Comparison of ENCODE assay signal across 8 cellular contexts in the genomic region with DNA sequence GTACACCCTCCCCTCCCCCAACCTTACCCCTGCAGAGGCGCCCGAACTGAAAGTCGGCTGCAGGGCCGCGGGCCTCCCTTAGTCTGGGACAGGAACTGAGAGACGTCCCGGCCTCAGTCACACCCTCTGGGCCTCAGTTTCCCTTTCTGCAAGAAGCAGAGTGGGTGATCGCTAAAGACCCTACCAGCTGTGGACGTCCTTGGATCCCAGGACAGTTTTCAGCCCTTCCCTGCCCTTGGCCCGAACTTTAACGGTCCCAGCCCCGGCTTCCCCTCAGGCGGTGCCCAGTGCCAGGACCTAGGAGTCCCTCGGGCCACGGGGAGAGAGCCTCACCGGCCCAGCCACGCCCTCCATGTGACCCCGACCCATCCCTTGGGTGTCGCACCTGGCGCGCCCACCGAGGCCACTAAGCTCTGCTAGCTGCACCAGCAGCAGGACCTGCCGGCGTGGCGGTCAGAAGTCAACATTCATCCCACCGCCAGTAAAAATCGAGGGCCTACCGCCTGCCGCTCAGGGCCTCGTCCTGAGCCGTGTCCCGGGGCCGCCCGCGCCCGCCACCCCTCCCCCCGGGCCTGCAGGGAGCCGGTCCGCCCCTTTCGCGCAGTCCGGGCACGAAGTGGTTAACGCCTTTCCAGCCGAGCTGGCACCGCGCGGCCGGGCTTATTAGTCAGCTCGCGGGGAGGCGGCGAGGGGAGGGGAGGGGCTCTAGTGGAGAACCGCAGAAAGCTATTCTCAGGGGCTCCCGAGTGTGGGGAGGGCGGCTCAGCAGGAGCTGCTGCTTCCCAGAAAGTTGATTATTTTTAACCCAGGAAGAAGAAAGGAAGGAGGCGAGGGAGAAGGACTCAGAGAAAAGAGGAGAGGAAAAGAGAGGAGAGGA.
A peak's percentile ranks its signal among the peaks of the same experiment; 100 is the strongest.
DNase-seq lines count a peak whose midpoint lies in the region; FAIRE-seq and TF ChIP-seq lines count a peak whose summit lies in the region.

No MANE protein-coding gene starts in this region.

- H3K9ac ChIP-seq in endocrine pancreas (ENCODE audit: control insufficient read depth, insufficient read depth, low read length) (peak overlapping the region; percentile 44), mesendoderm (ENCODE audit: low read length) (peak overlapping the region; percentile 69)

- peak overlapping the region; percentile 92 for H3K18ac ChIP-seq in mesendoderm (ENCODE audit: low read length)

- no peaks in the 10 kb centered on the region for H3K79me2 ChIP-seq in mesendoderm (ENCODE audit: control insufficient read depth, insufficient read depth, low read length)

- no CpG with 5 or more reads among the region's 57 CpGs for whole genome bisulfite sequencing in mesendoderm (ENCODE audit: extremely low coverage, insufficient coverage, low lambda C conversion rate)

- peak overlapping the region; percentile 94 for H2BK120ac ChIP-seq in mesendoderm (ENCODE audit: low read depth, low read length)

- no peaks in the 10 kb centered on the region for H3K36me3 ChIP-seq in HEK293 (ENCODE audit: control insufficient read depth in 2 of 2, insufficient read depth in 1 of 2, low read length in 2 of 2)
- no peaks in the 10 kb centered on the region for H3K36me3 ChIP-seq in endocrine pancreas (ENCODE audit: control insufficient read depth, insufficient read depth, low read length)
- H3K36me3 ChIP-seq in mesendoderm (ENCODE audit: control insufficient read depth, insufficient read depth, low read length) = no peaks in the 10 kb centered on the region

- peak overlapping the region; percentile 87 for H3K27ac ChIP-seq in HEK293 (ENCODE audit: extremely low read depth, low read depth, low read length)
- H3K27ac ChIP-seq in mesendoderm (ENCODE audit: low read depth, low read length) = peak overlapping the region; percentile 97

- peak overlapping the region; percentile 88 for H3K4me2 ChIP-seq in mesendoderm (ENCODE audit: low read length)

- peak overlapping the region; percentile 64 for H2AK5ac ChIP-seq in mesendoderm (ENCODE audit: low read length)

- peak overlapping the region; percentile 98 for H3K4ac ChIP-seq in mesendoderm (ENCODE audit: low read depth, low read length)

- DNase-seq in AG04449 (ENCODE audit: low read depth, low spot score) (no peak), NOMO-1 (lab: John Stamatoyannopoulos, UW; ENCODE audit: unreplicated experiment in 2 of 2) (peak; percentile 42 to 75), mesendoderm (peak; percentile 98), GM12892 (ENCODE audit: insufficient read length) (no peak)
- DNase-seq in activated CD8-positive, alpha-beta memory T cell treated with anti-CD3 and anti-CD28 coated beads, Interleukin-2, amount 50 U/mL, for 48 hours = peak; percentile 90
- DNase-seq in stimulated activated CD4-positive, alpha-beta T cell treated with anti-CD3 and anti-CD28 coated beads, TNF-alpha, amount 100 ng/mL, for 4 hours (ENCODE audit: low read depth in 3 of 3) = peak; percentile 77 to 80 (median 79)

- H2BK5ac ChIP-seq in mesendoderm (ENCODE audit: low read length) = peak overlapping the region; percentile 98

- POLR2A ChIA-PET in AG04449 (lab: Yijun Ruan, JAX) = interaction anchor here (0.7 to 10.9 kb wide), 28 partner anchors 11 to 356 kb away, joined by 3 to 170 read pairs (median 6); a partner anchor contains a TSS
- POLR2A ChIA-PET in HEK293 (lab: Yijun Ruan, JAX) = interaction anchor here (0.6 to 4.5 kb wide), 33 partner anchors 7 to 787 kb away, joined by 3 to 56 read pairs (median 4); a partner anchor contains a TSS

- peak overlapping the region; percentile 78 for H4K8ac ChIP-seq in mesendoderm (ENCODE audit: low read depth, low read length)

- H3K4me3 ChIP-seq in AG04449 (ENCODE audit: low read depth, low read length) (peak overlapping the region; percentile 78), HEK293 (ENCODE audit: low read depth, low read length) (peak overlapping the region; percentile 27), endocrine pancreas (ENCODE audit: control insufficient read depth, insufficient read depth, low read length) (no peak overlapping the region), mesendoderm (ENCODE audit: low read length) (peak overlapping the region; percentile 8)

- no peak overlapping the region for H4K5ac ChIP-seq in mesendoderm (ENCODE audit: low read length)

- peaks cover 2% of the 10 kb centered on the region for H3K79me1 ChIP-seq in mesendoderm (ENCODE audit: low read length)

- no peak for FAIRE-seq in GM12892 (lab: Jason Lieb, UNC)

- H3K23ac ChIP-seq in mesendoderm (ENCODE audit: low read length) = peak overlapping the region; percentile 90

- H3K9me3 ChIP-seq in HEK293 (ENCODE audit: control insufficient read depth, insufficient read depth, low read depth, low read length) (no peaks in the 10 kb centered on the region), endocrine pancreas (ENCODE audit: control insufficient read depth, low read length) (no peaks in the 10 kb centered on the region)

- no peak for TF ChIP-seq POLR2A in GM12892 (IDR thresholded peaks at IDR 0.05; ENCODE audit: low read depth, low read length)

- peak overlapping the region; percentile 97 for H3K56ac ChIP-seq in mesendoderm (ENCODE audit: low read length)

- no peak overlapping the region for H2BK15ac ChIP-seq in mesendoderm (replicated peaks; ENCODE audit: low read depth)

- H3K4me1 ChIP-seq in HEK293 (ENCODE audit: control insufficient read depth, insufficient read depth, low read length) (0 out of 2 replicates have a peak, but pooled peaks cover 2% of the 10 kb centered on the region), endocrine pancreas (ENCODE audit: control insufficient read depth, insufficient read depth, low read length) (no peaks in the 10 kb centered on the region), mesendoderm (ENCODE audit: control insufficient read depth, low read depth, low read length) (peaks cover 19% of the 10 kb centered on the region)

- CTCF ChIA-PET in AG04449 (lab: Yijun Ruan, JAX) (interaction anchor here (0.6 to 3.8 kb wide), 15 partner anchors 73 to 365 kb away, joined by 3 to 28 read pairs (median 4); no protein-coding TSS in a partner anchor), HEK293 (lab: Yijun Ruan, JAX) (interaction anchor here (0.6 to 1.9 kb wide), 8 partner anchors 68 to 843 kb away, joined by 3 to 9 read pairs (median 4); a partner anchor contains a TSS)

- H3K27me3 ChIP-seq in endocrine pancreas (ENCODE audit: control insufficient read depth, insufficient read depth, low read length) = no peaks in the 10 kb centered on the region
- no peaks in the 10 kb centered on the region for H3K27me3 ChIP-seq in mesendoderm (ENCODE audit: insufficient read depth, low read length, poor library complexity)

- TF ChIP-seq CTCF in AG04449 (IDR thresholded peaks at IDR 0.05; ENCODE audit: insufficient read depth, low read length, missing control alignments) (no peak), HEK293 (tag by site-specific recombination; IDR thresholded peaks at IDR 0.05) (peak; percentile 9; the same call in 1 of the 2 replicates)

TF ChIP-seq in HEK293, 187 proteins besides CTCF, POLR2A, EP300 and RAD21 (continues in another document):
- TF ChIP-seq ZFP41 (tag by site-specific recombination; IDR thresholded peaks at IDR 0.05; ENCODE audit: borderline replicate concordance) = no peak
- TF ChIP-seq, protein P1, sequence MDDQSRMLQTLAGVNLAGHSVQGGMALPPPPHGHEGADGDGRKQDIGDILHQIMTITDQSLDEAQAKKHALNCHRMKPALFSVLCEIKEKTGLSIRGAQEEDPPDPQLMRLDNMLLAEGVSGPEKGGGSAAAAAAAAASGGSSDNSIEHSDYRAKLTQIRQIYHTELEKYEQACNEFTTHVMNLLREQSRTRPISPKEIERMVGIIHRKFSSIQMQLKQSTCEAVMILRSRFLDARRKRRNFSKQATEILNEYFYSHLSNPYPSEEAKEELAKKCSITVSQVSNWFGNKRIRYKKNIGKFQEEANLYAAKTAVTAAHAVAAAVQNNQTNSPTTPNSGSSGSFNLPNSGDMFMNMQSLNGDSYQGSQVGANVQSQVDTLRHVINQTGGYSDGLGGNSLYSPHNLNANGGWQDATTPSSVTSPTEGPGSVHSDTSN (CRISPR knock-in tag; IDR thresholded peaks at IDR 0.05) = peak; percentile 47; the same call in 1 of the 2 replicates
- no peak for TF ChIP-seq ZNF521 (tag by site-specific recombination; IDR thresholded peaks at IDR 0.05)
- 0 out of 2 replicates have a peak, but pooled peaks have one; percentile 32 for TF ChIP-seq ZNF837 (tag by site-specific recombination; IDR thresholded peaks at IDR 0.05)
- peak; percentile 88 for TF ChIP-seq ZNF335 (tag by site-specific recombination; conservative IDR thresholded peaks at IDR 0.05)
- TF ChIP-seq RBAK (tag by site-specific recombination; IDR thresholded peaks at IDR 0.05) = no peak
- TF ChIP-seq ZNF768 (tag by site-specific recombination; IDR thresholded peaks at IDR 0.05) = no peak

Comparison
In these comparisons a context has a peak if more than half of its experiments do, and no peak if none do; other contexts are left out.
1. DNase-seq: peak in NOMO-1 (2 of 2), activated CD8-positive, alpha-beta memory T cell treated with anti-CD3 and anti-CD28 coated beads, Interleukin-2, amount 50 U/mL, for 48 hours (single experiment), mesendoderm (single experiment) and stimulated activated CD4-positive, alpha-beta T cell treated with anti-CD3 and anti-CD28 coated beads, TNF-alpha, amount 100 ng/mL, for 4 hours (3 of 3); none in AG04449 (single experiment) and GM12892 (single experiment).